In genomic region chr2:129008881-129009554, GRCh38 we compare ENCODE assay signal across 15 cellular contexts.
DNase-seq lines count a peak whose midpoint lies in the region; ATAC-seq and TF ChIP-seq lines count a peak whose summit lies in the region.
"Had no signal": no experiment of that assay in that cellular context is flagged by ENCODE, and none has a peak within 500 bp of the region (broad histone marks: within the 10 kb centered on the region; RNA-seq: fewer than 3 reads in every experiment).

No MANE protein-coding gene starts in this region.

- CTCF ChIA-PET in mammary epithelial cell (lab: Charles Lee; ENCODE audit: low non-redundant PET) = no interaction called here

- H3K4me3 ChIP-seq in BLaER1 (no peak overlapping the region), mammary epithelial cell (replicated peaks in 1 of 3; ENCODE audit: insufficient read depth in 1 of 3, low read depth in 2 of 3, low read length in 3 of 3) (no peak overlapping the region), esophagus muscularis mucosa (no peak overlapping the region)

- H3K79me2 ChIP-seq in mammary epithelial cell (ENCODE audit: insufficient read depth, low read length) = no peaks in the 10 kb centered on the region

- peak overlapping the region; percentile 59 for H3K4me2 ChIP-seq in BLaER1
- no peak overlapping the region for H3K4me2 ChIP-seq in mammary epithelial cell (ENCODE audit: insufficient read depth, low read depth, low read length)

- BruUV-seq in mammary epithelial cell (replicated peaks; lab: Mats Ljungman, UMichigan) = no TSS peak

- dilution Hi-C loops in mammary epithelial cell (cut with HindIII; ENCODE audit: low sequenced_read_pairs) = no loop called here

- whole genome bisulfite sequencing in mammary epithelial cell (ENCODE audit: low coverage, missing lambda C conversion rate) = 95% methylated on average over 7 of the region's 12 CpGs
- WGBS in esophagus muscularis mucosa = 87% methylated on average over 12 of the region's 12 CpGs

- no peak for TF ChIP-seq POLR2A in esophagus muscularis mucosa (IDR thresholded peaks at IDR 0.05; ENCODE audit: low read depth)

- H4K20me1 ChIP-seq in BLaER1 (no peaks in the 10 kb centered on the region), mammary epithelial cell (ENCODE audit: insufficient read depth, low read length) (no peaks in the 10 kb centered on the region)

- peak overlapping the region; percentile 23 for H2AFZ ChIP-seq in mammary epithelial cell (ENCODE audit: low read depth, low read length)

- in situ Hi-C loops in mammary epithelial cell (cut with MboI; ENCODE audit: low sequenced_read_pairs in 2 of 2) = no loop called here

- H3K4me1 ChIP-seq in BLaER1 (peaks cover 53% of the 10 kb centered on the region), mammary epithelial cell (ENCODE audit: insufficient read depth, low read length) (peaks cover 19% of the 10 kb centered on the region), esophagus muscularis mucosa (no peaks in the 10 kb centered on the region)

- no peaks in the 10 kb centered on the region for H3K36me3 ChIP-seq in BLaER1
- H3K36me3 ChIP-seq in mammary epithelial cell (ENCODE audit: insufficient read depth, low read length) = no peaks in the 10 kb centered on the region
- H3K36me3 ChIP-seq in esophagus muscularis mucosa = no peaks in the 10 kb centered on the region

- TF ChIP-seq CTCF in mammary epithelial cell (conservative IDR thresholded peaks at IDR 0.05 in 1 of 2, IDR thresholded peaks at IDR 0.05 in 1 of 2; ENCODE audit: extremely low read depth in 1 of 2, insufficient read depth in 1 of 2, low read depth in 1 of 2, low read length in 2 of 2) = no peak
- no peak for TF ChIP-seq CTCF in esophagus muscularis mucosa (IDR thresholded peaks at IDR 0.05)

- H3K27me3 ChIP-seq in BLaER1 = no peaks in the 10 kb centered on the region
- H3K27me3 ChIP-seq in mammary epithelial cell (ENCODE audit: insufficient read depth, low read length) = no peaks in the 10 kb centered on the region
- no peaks in the 10 kb centered on the region for H3K27me3 ChIP-seq in esophagus muscularis mucosa

- H3K9me3 ChIP-seq in BLaER1 (no peaks in the 10 kb centered on the region), mammary epithelial cell (replicated peaks; ENCODE audit: insufficient read depth, low read length) (no peaks in the 10 kb centered on the region), esophagus muscularis mucosa (no peaks in the 10 kb centered on the region)

- H3K9ac ChIP-seq in BLaER1 (no peak overlapping the region), mammary epithelial cell (ENCODE audit: insufficient read depth, low read length) (no peak overlapping the region)

- no peak for TF ChIP-seq EP300 in esophagus muscularis mucosa (IDR thresholded peaks at IDR 0.05)

- intact Hi-C loops in mammary epithelial cell (cut with micrococcal nuclease) (no loop called here), esophagus muscularis mucosa (cut with DNase I) (no loop called here), left colon (cut with DNase I, micrococcal nuclease) (no loop called here)

- ATAC-seq in left colon (peak; percentile 40), GM18520 (IDR thresholded peaks at IDR 0.05; ENCODE audit: unreplicated experiment) (no peak)
- ATAC-seq: HCT116 had no signal

- DNase-seq in mammary epithelial cell (no peak), esophagus muscularis mucosa (ENCODE audit: extremely low spot score) (peak; percentile 86), left colon (no peak), NCI-H226 (no peak), DMS53 treated with DMSO at 0.1 percent for 48 hours (lab: John Stamatoyannopoulos, UW; ENCODE audit: unreplicated experiment) (no peak)
- DNase-seq: ACHN; CD4-positive, alpha-beta memory T cell; DMS153; DND-41; GF-D8 had no signal

- H3K27ac ChIP-seq in BLaER1 (peak overlapping the region; percentile 82), mammary epithelial cell (ENCODE audit: insufficient read depth, low read depth, low read length) (no peak overlapping the region), esophagus muscularis mucosa (replicated peaks in 1 of 4) (no peak overlapping the region)
- H3K27ac ChIP-seq: C4-2B, HL-60 had no signal
